In genomic region chr12:124224535-124225110, GRCh38 we compare ENCODE assay signal across 25 cellular contexts.
"Had no signal": no experiment of that assay in that cellular context is flagged by ENCODE, and none has a peak within 500 bp of the region (broad histone marks: within the 10 kb centered on the region; RNA-seq: fewer than 3 reads in every experiment).

No MANE protein-coding gene starts in this region.

- H3K36me3 Mint-ChIP-seq: naive B cell had no signal

- H3K9me3 Mint-ChIP-seq: activated T-cell treated with anti-CD3 and anti-CD28 coated beads, Interleukin-2, amount 50 U/mL, for 4 hours had no signal

- H3K27ac Mint-ChIP-seq: activated B cell treated with CpG ODN at 0.5 μM for 24 hours; activated T-helper 17 cell treated with anti-CD3 and anti-CD28 coated beads, Interleukin-2, amount 50 U/mL, for 72 hours; nephron progenitor cell; progenitor cell of endocrine pancreas; stimulated activated memory B cell treated with anti-CD40 and anti-IgM and Interleukin-4, amounts not matched to agents 10 μg/mL and 1 μg/mL and 100 μg/mL, for 72 hours; stimulated activated naive CD8-positive, alpha-beta T cell treated with anti-CD3 and anti-CD28 coated beads, Interleukin-15, amount 100 ng/mL, for 72 hours had no signal

- H3K4me3 Mint-ChIP-seq: activated B cell treated with CpG ODN at 0.5 μM for 24 hours; activated CD8-positive, alpha-beta T cell treated with anti-CD3 and anti-CD28 coated beads for 36 hours; activated T-cell treated with anti-CD3 and anti-CD28 coated beads, Interleukin-2, amount 50 U/mL, for 4 hours; activated T-helper 17 cell treated with anti-CD3 and anti-CD28 coated beads, Interleukin-2, amount 50 U/mL, for 72 hours; naive B cell; nephron progenitor cell; stimulated activated memory B cell treated with anti-CD40 and anti-IgM and Interleukin-4, amounts not matched to agents 10 μg/mL and 1 μg/mL and 100 μg/mL, for 72 hours; stimulated activated naive CD8-positive, alpha-beta T cell treated with anti-CD3 and anti-CD28 coated beads, Interleukin-15, amount 100 ng/mL, for 72 hours had no signal

- ATAC-seq: stimulated activated memory B cell treated with anti-CD40 and anti-IgM and Interleukin-4, amounts not matched to agents 10 μg/mL and 1 μg/mL and 100 μg/mL, for 72 hours had no signal

- H3K4me1 Mint-ChIP-seq: activated B cell treated with CpG ODN at 0.5 μM for 24 hours; activated T-helper 17 cell treated with anti-CD3 and anti-CD28 coated beads, Interleukin-2, amount 50 U/mL, for 72 hours; naive B cell; stimulated activated memory B cell treated with anti-CD40 and anti-IgM and Interleukin-4, amounts not matched to agents 10 μg/mL and 1 μg/mL and 100 μg/mL, for 72 hours had no signal

- FAIRE-seq: endometrium, frontal cortex, islet of Langerhans, small intestine had no signal

- DNase-seq: activated B cell treated with CpG ODN at 0.5 μM for 24 hours; activated CD4-positive, alpha-beta T cell treated with anti-CD3 and anti-CD28 coated beads, Interleukin-2, amount 50 U/mL, for 1 hour; activated gamma-delta T cell treated with Interleukin-2 at 50 U/mL for 16 hours; activated naive CD4-positive, alpha-beta T cell treated with anti-CD3 and anti-CD28 coated beads, Interleukin-2, amount 50 U/mL, for 16 hours; activated T-cell treated with anti-CD3 and anti-CD28 coated beads, Interleukin-2, amount 50 U/mL, for 4 hours; amniotic stem cell; effector CD8-positive, alpha-beta T cell; esophagus squamous epithelium; left ventricle myocardium inferior; naive B cell; nephron progenitor cell; ovary; retina; sigmoid colon; small intestine; substantia nigra; upper lobe of left lung had no signal
